2 cellular contexts compared by ENCODE assay signal in the genomic region with DNA sequence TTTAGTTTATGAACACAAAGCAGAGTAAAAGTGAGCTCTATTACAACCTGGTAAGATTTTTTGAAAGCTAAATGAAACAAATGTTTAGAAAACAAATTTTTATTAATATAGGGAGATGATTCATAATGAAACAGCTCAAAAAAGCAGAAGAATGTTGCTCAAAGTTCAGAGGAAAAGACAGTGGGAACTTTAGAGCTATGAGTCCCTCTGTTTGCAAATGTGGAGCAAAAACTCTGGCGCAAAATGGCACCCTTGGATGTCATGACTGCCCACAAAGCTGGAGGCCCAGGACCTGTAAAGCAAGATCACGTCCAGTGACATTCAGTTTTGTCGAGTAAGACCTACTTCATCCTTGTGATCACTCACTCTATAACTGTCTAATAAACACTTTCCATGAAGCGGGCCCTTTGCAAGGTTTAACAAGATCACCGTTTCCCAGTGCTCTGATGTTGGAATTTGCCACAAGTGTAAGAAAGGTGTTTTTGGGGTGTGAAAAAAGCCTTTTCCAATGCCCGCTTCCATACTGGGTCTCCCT.
TF ChIP-seq lines count a peak whose summit lies in the region.

No MANE protein-coding gene starts in this region.

TF ChIP-seq in GM23338, 12 proteins besides CTCF, POLR2A, EP300 and RAD21 (continues in another document):
- no peak for TF ChIP-seq JUNB (IDR thresholded peaks at IDR 0.05; ENCODE audit: unreplicated experiment)
- no peak for TF ChIP-seq EZH2phosphoT487 (IDR thresholded peaks at IDR 0.05; ENCODE audit: unreplicated experiment)
- TF ChIP-seq, protein P1, sequence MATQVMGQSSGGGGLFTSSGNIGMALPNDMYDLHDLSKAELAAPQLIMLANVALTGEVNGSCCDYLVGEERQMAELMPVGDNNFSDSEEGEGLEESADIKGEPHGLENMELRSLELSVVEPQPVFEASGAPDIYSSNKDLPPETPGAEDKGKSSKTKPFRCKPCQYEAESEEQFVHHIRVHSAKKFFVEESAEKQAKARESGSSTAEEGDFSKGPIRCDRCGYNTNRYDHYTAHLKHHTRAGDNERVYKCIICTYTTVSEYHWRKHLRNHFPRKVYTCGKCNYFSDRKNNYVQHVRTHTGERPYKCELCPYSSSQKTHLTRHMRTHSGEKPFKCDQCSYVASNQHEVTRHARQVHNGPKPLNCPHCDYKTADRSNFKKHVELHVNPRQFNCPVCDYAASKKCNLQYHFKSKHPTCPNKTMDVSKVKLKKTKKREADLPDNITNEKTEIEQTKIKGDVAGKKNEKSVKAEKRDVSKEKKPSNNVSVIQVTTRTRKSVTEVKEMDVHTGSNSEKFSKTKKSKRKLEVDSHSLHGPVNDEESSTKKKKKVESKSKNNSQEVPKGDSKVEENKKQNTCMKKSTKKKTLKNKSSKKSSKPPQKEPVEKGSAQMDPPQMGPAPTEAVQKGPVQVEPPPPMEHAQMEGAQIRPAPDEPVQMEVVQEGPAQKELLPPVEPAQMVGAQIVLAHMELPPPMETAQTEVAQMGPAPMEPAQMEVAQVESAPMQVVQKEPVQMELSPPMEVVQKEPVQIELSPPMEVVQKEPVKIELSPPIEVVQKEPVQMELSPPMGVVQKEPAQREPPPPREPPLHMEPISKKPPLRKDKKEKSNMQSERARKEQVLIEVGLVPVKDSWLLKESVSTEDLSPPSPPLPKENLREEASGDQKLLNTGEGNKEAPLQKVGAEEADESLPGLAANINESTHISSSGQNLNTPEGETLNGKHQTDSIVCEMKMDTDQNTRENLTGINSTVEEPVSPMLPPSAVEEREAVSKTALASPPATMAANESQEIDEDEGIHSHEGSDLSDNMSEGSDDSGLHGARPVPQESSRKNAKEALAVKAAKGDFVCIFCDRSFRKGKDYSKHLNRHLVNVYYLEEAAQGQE (IDR thresholded peaks at IDR 0.05; ENCODE audit: unreplicated experiment) = no peak
- no peak for TF ChIP-seq NANOG (IDR thresholded peaks at IDR 0.05; ENCODE audit: borderline replicate concordance)
- TF ChIP-seq, protein P2, sequence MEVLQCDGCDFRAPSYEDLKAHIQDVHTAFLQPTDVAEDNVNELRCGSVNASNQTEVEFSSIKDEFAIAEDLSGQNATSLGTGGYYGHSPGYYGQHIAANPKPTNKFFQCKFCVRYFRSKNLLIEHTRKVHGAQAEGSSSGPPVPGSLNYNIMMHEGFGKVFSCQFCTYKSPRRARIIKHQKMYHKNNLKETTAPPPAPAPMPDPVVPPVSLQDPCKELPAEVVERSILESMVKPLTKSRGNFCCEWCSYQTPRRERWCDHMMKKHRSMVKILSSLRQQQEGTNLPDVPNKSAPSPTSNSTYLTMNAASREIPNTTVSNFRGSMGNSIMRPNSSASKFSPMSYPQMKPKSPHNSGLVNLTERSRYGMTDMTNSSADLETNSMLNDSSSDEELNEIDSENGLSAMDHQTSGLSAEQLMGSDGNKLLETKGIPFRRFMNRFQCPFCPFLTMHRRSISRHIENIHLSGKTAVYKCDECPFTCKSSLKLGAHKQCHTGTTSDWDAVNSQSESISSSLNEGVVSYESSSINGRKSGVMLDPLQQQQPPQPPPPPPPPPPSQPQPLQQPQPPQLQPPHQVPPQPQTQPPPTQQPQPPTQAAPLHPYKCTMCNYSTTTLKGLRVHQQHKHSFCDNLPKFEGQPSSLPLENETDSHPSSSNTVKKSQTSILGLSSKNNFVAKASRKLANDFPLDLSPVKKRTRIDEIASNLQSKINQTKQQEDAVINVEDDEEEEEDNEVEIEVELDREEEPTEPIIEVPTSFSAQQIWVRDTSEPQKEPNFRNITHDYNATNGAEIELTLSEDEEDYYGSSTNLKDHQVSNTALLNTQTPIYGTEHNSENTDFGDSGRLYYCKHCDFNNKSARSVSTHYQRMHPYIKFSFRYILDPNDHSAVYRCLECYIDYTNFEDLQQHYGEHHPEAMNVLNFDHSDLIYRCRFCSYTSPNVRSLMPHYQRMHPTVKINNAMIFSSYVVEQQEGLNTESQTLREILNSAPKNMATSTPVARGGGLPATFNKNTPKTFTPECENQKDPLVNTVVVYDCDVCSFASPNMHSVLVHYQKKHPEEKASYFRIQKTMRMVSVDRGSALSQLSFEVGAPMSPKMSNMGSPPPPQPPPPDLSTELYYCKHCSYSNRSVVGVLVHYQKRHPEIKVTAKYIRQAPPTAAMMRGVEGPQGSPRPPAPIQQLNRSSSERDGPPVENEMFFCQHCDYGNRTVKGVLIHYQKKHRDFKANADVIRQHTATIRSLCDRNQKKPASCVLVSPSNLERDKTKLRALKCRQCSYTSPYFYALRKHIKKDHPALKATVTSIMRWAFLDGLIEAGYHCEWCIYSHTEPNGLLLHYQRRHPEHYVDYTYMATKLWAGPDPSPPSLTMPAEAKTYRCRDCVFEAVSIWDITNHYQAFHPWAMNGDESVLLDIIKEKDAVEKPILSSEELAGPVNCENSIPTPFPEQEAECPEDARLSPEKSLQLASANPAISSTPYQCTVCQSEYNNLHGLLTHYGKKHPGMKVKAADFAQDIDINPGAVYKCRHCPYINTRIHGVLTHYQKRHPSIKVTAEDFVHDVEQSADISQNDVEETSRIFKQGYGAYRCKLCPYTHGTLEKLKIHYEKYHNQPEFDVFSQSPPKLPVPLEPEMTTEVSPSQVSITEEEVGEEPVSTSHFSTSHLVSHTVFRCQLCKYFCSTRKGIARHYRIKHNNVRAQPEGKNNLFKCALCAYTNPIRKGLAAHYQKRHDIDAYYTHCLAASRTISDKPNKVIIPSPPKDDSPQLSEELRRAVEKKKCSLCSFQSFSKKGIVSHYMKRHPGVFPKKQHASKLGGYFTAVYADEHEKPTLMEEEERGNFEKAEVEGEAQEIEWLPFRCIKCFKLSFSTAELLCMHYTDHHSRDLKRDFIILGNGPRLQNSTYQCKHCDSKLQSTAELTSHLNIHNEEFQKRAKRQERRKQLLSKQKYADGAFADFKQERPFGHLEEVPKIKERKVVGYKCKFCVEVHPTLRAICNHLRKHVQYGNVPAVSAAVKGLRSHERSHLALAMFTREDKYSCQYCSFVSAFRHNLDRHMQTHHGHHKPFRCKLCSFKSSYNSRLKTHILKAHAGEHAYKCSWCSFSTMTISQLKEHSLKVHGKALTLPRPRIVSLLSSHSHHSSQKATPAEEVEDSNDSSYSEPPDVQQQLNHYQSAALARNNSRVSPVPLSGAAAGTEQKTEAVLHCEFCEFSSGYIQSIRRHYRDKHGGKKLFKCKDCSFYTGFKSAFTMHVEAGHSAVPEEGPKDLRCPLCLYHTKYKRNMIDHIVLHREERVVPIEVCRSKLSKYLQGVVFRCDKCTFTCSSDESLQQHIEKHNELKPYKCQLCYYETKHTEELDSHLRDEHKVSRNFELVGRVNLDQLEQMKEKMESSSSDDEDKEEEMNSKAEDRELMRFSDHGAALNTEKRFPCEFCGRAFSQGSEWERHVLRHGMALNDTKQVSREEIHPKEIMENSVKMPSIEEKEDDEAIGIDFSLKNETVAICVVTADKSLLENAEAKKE (CRISPR knock-in tag; IDR thresholded peaks at IDR 0.05) = no peak
- no peak for TF ChIP-seq EZH2 (IDR thresholded peaks at IDR 0.05; ENCODE audit: low read depth, unreplicated experiment)
- TF ChIP-seq ZNF114 (CRISPR knock-in tag; IDR thresholded peaks at IDR 0.05) = no peak
- no peak for TF ChIP-seq CREB1 (CRISPR knock-in tag; IDR thresholded peaks at IDR 0.05; ENCODE audit: low read depth)
- TF ChIP-seq STAT1 (IDR thresholded peaks at IDR 0.05; ENCODE audit: unreplicated experiment) = no peak
- no peak for TF ChIP-seq ZNF331 (CRISPR knock-in tag; IDR thresholded peaks at IDR 0.05; ENCODE audit: low read depth)

TF ChIP-seq in HepG2, 621 proteins besides CTCF, POLR2A, EP300 and RAD21:
- TF ChIP-seq ZNF253 (CRISPR knock-in tag; IDR thresholded peaks at IDR 0.05; ENCODE audit: borderline replicate concordance) = no peak
- TF ChIP-seq ZSCAN20 (CRISPR knock-in tag; IDR thresholded peaks at IDR 0.05; ENCODE audit: borderline replicate concordance) = no peak
- TF ChIP-seq, protein P3, sequence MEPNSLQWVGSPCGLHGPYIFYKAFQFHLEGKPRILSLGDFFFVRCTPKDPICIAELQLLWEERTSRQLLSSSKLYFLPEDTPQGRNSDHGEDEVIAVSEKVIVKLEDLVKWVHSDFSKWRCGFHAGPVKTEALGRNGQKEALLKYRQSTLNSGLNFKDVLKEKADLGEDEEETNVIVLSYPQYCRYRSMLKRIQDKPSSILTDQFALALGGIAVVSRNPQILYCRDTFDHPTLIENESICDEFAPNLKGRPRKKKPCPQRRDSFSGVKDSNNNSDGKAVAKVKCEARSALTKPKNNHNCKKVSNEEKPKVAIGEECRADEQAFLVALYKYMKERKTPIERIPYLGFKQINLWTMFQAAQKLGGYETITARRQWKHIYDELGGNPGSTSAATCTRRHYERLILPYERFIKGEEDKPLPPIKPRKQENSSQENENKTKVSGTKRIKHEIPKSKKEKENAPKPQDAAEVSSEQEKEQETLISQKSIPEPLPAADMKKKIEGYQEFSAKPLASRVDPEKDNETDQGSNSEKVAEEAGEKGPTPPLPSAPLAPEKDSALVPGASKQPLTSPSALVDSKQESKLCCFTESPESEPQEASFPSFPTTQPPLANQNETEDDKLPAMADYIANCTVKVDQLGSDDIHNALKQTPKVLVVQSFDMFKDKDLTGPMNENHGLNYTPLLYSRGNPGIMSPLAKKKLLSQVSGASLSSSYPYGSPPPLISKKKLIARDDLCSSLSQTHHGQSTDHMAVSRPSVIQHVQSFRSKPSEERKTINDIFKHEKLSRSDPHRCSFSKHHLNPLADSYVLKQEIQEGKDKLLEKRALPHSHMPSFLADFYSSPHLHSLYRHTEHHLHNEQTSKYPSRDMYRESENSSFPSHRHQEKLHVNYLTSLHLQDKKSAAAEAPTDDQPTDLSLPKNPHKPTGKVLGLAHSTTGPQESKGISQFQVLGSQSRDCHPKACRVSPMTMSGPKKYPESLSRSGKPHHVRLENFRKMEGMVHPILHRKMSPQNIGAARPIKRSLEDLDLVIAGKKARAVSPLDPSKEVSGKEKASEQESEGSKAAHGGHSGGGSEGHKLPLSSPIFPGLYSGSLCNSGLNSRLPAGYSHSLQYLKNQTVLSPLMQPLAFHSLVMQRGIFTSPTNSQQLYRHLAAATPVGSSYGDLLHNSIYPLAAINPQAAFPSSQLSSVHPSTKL (CRISPR knock-in tag; IDR thresholded peaks at IDR 0.05) = no peak
- TF ChIP-seq, protein P4, sequence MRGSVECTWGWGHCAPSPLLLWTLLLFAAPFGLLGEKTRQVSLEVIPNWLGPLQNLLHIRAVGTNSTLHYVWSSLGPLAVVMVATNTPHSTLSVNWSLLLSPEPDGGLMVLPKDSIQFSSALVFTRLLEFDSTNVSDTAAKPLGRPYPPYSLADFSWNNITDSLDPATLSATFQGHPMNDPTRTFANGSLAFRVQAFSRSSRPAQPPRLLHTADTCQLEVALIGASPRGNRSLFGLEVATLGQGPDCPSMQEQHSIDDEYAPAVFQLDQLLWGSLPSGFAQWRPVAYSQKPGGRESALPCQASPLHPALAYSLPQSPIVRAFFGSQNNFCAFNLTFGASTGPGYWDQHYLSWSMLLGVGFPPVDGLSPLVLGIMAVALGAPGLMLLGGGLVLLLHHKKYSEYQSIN (CRISPR knock-in tag; IDR thresholded peaks at IDR 0.05; ENCODE audit: borderline replicate concordance) = no peak
- TF ChIP-seq ZNF577 (CRISPR knock-in tag; IDR thresholded peaks at IDR 0.05; ENCODE audit: borderline replicate concordance, low read depth) = no peak
- TF ChIP-seq, protein P5, sequence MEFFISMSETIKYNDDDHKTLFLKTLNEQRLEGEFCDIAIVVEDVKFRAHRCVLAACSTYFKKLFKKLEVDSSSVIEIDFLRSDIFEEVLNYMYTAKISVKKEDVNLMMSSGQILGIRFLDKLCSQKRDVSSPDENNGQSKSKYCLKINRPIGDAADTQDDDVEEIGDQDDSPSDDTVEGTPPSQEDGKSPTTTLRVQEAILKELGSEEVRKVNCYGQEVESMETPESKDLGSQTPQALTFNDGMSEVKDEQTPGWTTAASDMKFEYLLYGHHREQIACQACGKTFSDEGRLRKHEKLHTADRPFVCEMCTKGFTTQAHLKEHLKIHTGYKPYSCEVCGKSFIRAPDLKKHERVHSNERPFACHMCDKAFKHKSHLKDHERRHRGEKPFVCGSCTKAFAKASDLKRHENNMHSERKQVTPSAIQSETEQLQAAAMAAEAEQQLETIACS (CRISPR knock-in tag; IDR thresholded peaks at IDR 0.05) = no peak
- TF ChIP-seq, protein P6, sequence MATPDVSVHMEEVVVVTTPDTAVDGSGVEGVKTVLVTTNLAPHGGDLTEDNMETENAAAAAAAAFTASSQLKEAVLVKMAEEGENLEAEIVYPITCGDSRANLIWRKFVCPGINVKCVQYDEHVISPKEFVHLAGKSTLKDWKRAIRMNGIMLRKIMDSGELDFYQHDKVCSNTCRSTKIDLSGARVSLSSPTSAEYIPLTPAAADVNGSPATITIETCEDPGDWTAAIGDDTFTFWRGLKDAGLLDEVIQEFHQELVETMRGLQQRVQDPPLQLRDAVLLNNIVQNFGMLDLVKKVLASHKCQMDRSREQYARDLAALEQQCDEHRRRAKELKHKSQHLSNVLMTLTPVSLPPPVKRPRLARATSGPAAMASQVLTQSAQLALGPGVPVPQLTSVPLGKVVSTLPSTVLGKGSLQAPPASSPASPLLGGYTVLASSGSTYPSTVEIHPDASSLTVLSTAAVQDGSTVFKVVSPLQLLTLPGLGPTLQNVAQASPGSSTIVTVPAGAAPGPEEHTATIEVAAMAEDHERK (CRISPR knock-in tag; IDR thresholded peaks at IDR 0.05; ENCODE audit: low read depth) = no peak
- TF ChIP-seq ZNF703 (CRISPR knock-in tag; IDR thresholded peaks at IDR 0.05; ENCODE audit: borderline replicate concordance) = no peak
- no peak for TF ChIP-seq BCL6 (CRISPR knock-in tag; IDR thresholded peaks at IDR 0.05)
- TF ChIP-seq ZNF382 (CRISPR knock-in tag; IDR thresholded peaks at IDR 0.05; ENCODE audit: borderline replicate concordance) = no peak
- TF ChIP-seq ZNF207 (IDR thresholded peaks at IDR 0.05; ENCODE audit: borderline replicate concordance) = no peak
- no peak for TF ChIP-seq ZSCAN22 (CRISPR knock-in tag; IDR thresholded peaks at IDR 0.05)
- no peak for TF ChIP-seq ZNF451 (CRISPR knock-in tag; IDR thresholded peaks at IDR 0.05)
- TF ChIP-seq SP2 (CRISPR knock-in tag; IDR thresholded peaks at IDR 0.05) = no peak
- no peak for TF ChIP-seq NFE2L2 (IDR thresholded peaks at IDR 0.05; ENCODE audit: low read length)
- no peak for TF ChIP-seq ZNF780A (CRISPR knock-in tag; IDR thresholded peaks at IDR 0.05)
- no peak for TF ChIP-seq NBN (conservative IDR thresholded peaks at IDR 0.05)
TF ChIP-seq in HepG2: peak in this region for 0.
